In genomic region chr10:132280646-132281074, GRCh38 we compare ENCODE assay signal across 23 cellular contexts. TPM values are rescaled to one million over a fixed set of nuclear protein-coding genes. Genes with fewer than 3 reads are reported as not detected.
DNase-seq lines count a peak whose midpoint lies in the region; ATAC-seq, FAIRE-seq and TF ChIP-seq lines count a peak whose summit lies in the region.
"Had no signal": no experiment of that assay in that cellular context is flagged by ENCODE, and none has a peak within 500 bp of the region (broad histone marks: within the 10 kb centered on the region; RNA-seq: fewer than 3 reads in every experiment).

No MANE protein-coding gene starts in this region.

- H3K36me3 Mint-ChIP-seq in memory B cell (peaks cover 7% of the 10 kb centered on the region), nephron progenitor cell (ENCODE audit: low read depth) (no peaks in the 10 kb centered on the region)

- CTCF ChIA-PET in K562 (lab: Yijun Ruan, JAX; ENCODE audit: low intra/inter-chr PET ratio): no interaction called here

- no peak overlapping the region for H3K9ac ChIP-seq in K562 (ENCODE audit: insufficient read depth in 1 of 2, low read depth in 2 of 2, low read length in 2 of 2)
- H3K9ac ChIP-seq: GM23248 had no signal

- FAIRE-seq in K562 (lab: Jason Lieb, UNC): no peak
- FAIRE-seq: GM12892 had no signal

- TF ChIP-seq EP300 in K562 (IDR thresholded peaks at IDR 0.05; ENCODE audit: low read length): no peak

- H3K9me1 ChIP-seq in K562 (ENCODE audit: control insufficient read depth, insufficient read depth, low read length): no peaks in the 10 kb centered on the region

- H3K36me3 ChIP-seq in K562 (ENCODE audit: control insufficient read depth, insufficient read depth, low read length) (no peaks in the 10 kb centered on the region), aorta (ENCODE audit: control insufficient read depth in 1 of 2, insufficient read depth in 2 of 2, low read length in 1 of 2) (no peaks in the 10 kb centered on the region)
- H3K36me3 ChIP-seq: HAP-1, MG63 had no signal

- H3K9me3 Mint-ChIP-seq in memory B cell (peaks cover 2% of the 10 kb centered on the region), nephron progenitor cell (no peaks in the 10 kb centered on the region)

- TF ChIP-seq POLR2A in K562 (conservative IDR thresholded peaks at IDR 0.05): no peak

- H3K4me3 Mint-ChIP-seq in memory B cell (no peak overlapping the region), nephron progenitor cell (no peak overlapping the region)
- H3K4me3 Mint-ChIP-seq: HFFc6 had no signal

- peaks cover 15% of the 10 kb centered on the region for H3K4me1 Mint-ChIP-seq in memory B cell
- peaks cover 15% of the 10 kb centered on the region for H3K4me1 Mint-ChIP-seq in nephron progenitor cell

- H3K4me3 ChIP-seq in K562 (no peak overlapping the region), aorta (ENCODE audit: low read length in 2 of 2) (no peak overlapping the region)
- H3K4me3 ChIP-seq: GM23248, HAP-1, MG63 had no signal

- BruUV-seq in K562 (replicated peaks; lab: Mats Ljungman, UMichigan): no TSS peak

- POLR2A ChIA-PET in K562 (lab: Yijun Ruan, JAX): no interaction called here

- H3K27me3 Mint-ChIP-seq in memory B cell (peaks cover 13% of the 10 kb centered on the region), nephron progenitor cell (ENCODE audit: low read depth, poor library complexity) (peaks cover 25% of the 10 kb centered on the region)

- no peak for TF ChIP-seq RAD21 in K562 (CRISPR knock-in tag; conservative IDR thresholded peaks at IDR 0.05 in 1 of 2, IDR thresholded peaks at IDR 0.05 in 1 of 2)

- in situ Hi-C loops in K562 (cut with MboI): no loop called here

- peak overlapping the region; percentile 87; the same call in 1 of the 2 replicates for H2AFZ ChIP-seq in K562 (ENCODE audit: low read depth, low read length)
- H2AFZ ChIP-seq: GM23248 had no signal

- H3K9me3 ChIP-seq in K562 (replicated peaks; ENCODE audit: control insufficient read depth, insufficient read depth, low read depth, low read length) (no peaks in the 10 kb centered on the region), aorta (ENCODE audit: control insufficient read depth, low read length) (no peaks in the 10 kb centered on the region)
- H3K9me3 ChIP-seq: HAP-1, MG63 had no signal

- H3K4me1 ChIP-seq in K562 (replicated peaks in 1 of 2; ENCODE audit: control insufficient read depth in 2 of 2, insufficient read depth in 2 of 2, low read length in 2 of 2) (peaks cover 6 to 31% of the 10 kb centered on the region in 2 experiments; a peak in 3 of 5 replicates), aorta (ENCODE audit: control insufficient read depth in 1 of 2, insufficient read depth in 2 of 2, low read length in 2 of 2) (no peaks in the 10 kb centered on the region)
- H3K4me1 ChIP-seq: HAP-1 had no signal

- peak overlapping the region; percentile 72 for H3K27ac Mint-ChIP-seq in memory B cell
- H3K27ac Mint-ChIP-seq in nephron progenitor cell: no peak overlapping the region
- H3K27ac Mint-ChIP-seq: HFFc6 had no signal

- no peaks in the 10 kb centered on the region for H4K20me1 ChIP-seq in K562 (replicated peaks; ENCODE audit: control insufficient read depth, insufficient read depth, low read length)

- H3K4me2 ChIP-seq in K562 (ENCODE audit: insufficient read depth, low read length): peak overlapping the region; percentile 70; the same call in 1 of the 2 replicates

- intact Hi-C loops in left ventricle myocardium superior (cut with micrococcal nuclease) (no loop called here), Right ventricle myocardium inferior (cut with DNase I) (no loop called here), K562 (cut with micrococcal nuclease) (no loop called here), aorta (cut with DNase I) (no loop called here)

- DNase-seq in left ventricle myocardium superior: peak; percentile 20
- no peak for DNase-seq in Right ventricle myocardium inferior (ENCODE audit: missing footprints)
- DNase-seq in K562 (ENCODE audit: extremely low read depth in 1 of 4, low spot score in 3 of 4): peak; percentile 18 to 48 (median 34)
- no peak for DNase-seq in memory B cell (ENCODE audit: low spot score in 2 of 2)
- DNase-seq in aorta: peak; percentile 26 to 54
- DNase-seq in iPS-NIHi11 (ENCODE audit: low spot score): no peak
- DNase-seq in HK-2 (ENCODE audit: unreplicated experiment): no peak
- DNase-seq in nephron progenitor cell: no peak
- DNase-seq: Calu3, DMS79 treated with DMSO at 0.1 percent for 48 hours, GM23248, HFFc6, KG1, MG63, NCI-H1105 treated with DMSO at 0.1 percent for 48 hours, NCI-H146, NCI-H2029, NCI-H446 treated with DMSO at 0.1 percent for 48 hours, NCI-H526 treated with DMSO at 0.1 percent for 48 hours, RPMI8226, SHP77 treated with DMSO at 0.1 percent for 48 hours had no signal

- no peak overlapping the region; the same call in 2 of the 3 replicates for H3K27ac ChIP-seq in K562 (ENCODE audit: extremely low read depth, low read depth, low read length)
- H3K27ac ChIP-seq in aorta (ENCODE audit: low read depth in 1 of 2, low read length in 2 of 2): no peak overlapping the region
- H3K27ac ChIP-seq: GM23248 had no signal

- H3K27me3 ChIP-seq in K562 (ENCODE audit: control insufficient read depth in 2 of 2, insufficient read depth in 2 of 2, low read length in 2 of 2) (peaks cover 5 to 63% of the 10 kb centered on the region in 2 experiments; a peak in 3 of 5 replicates), aorta (ENCODE audit: control insufficient read depth in 1 of 2, insufficient read depth in 2 of 2, low read length in 1 of 2) (no peaks in the 10 kb centered on the region)
- H3K27me3 ChIP-seq: MG63 had no signal

- TF ChIP-seq CTCF in K562 (IDR thresholded peaks at IDR 0.05 in 2 of 3, conservative IDR thresholded peaks at IDR 0.05 in 1 of 3; ENCODE audit: insufficient read depth in 2 of 3, low read depth in 1 of 3, low read length in 3 of 3) (no peak), nephron progenitor cell (IDR thresholded peaks at IDR 0.05) (no peak)

- ATAC-seq in left ventricle myocardium superior (no peak), Right ventricle myocardium inferior (no peak), K562 (peak; percentile 76), memory B cell (ENCODE audit: low read depth) (no peak), aorta (ENCODE audit: low FRiP score) (no peak)

- WGBS in K562 (ENCODE audit: insufficient coverage, low coverage, missing lambda C conversion rate): 33% methylated on average over 20 of the region's 20 CpGs
- 90 to 93% methylated on average over 20 of the region's 20 CpGs for WGBS in aorta, 2 donors

- H3K79me2 ChIP-seq in K562 (ENCODE audit: control insufficient read depth, insufficient read depth, low read length): no peaks in the 10 kb centered on the region

TF ChIP-seq in K562, 482 proteins besides CTCF, POLR2A, EP300 and RAD21:
- TF ChIP-seq EP400 (IDR thresholded peaks at IDR 0.05): no peak
- TF ChIP-seq TOE1 (IDR thresholded peaks at IDR 0.05; ENCODE audit: borderline replicate concordance): no peak
- TF ChIP-seq TOE1 (CRISPR knock-in tag; IDR thresholded peaks at IDR 0.05; ENCODE audit: borderline replicate concordance, low read depth): no peak

RNA-seq across cellular contexts. Expression of gene STK32C, which starts 27.1 kb away (rescaled TPM):
- total RNA-seq in left ventricle myocardium superior (4.9 TPM), Right ventricle myocardium inferior (7.0 TPM), K562 (2014; rRNA removed) (15.4 and 20.6 TPM in 2 replicates), K562 (2014; rRNA removed; fragmentation: Illumina TruSeq; extraction: Trizol) (4.5 and 5.1 TPM in 2 replicates), K562 (2015; rRNA removed; fragmentation: Illumina TruSeq; extraction: Trizol) (6.5 and 8.3 TPM in 2 replicates), K562 (2021) (11.5 and 14.1 TPM in 2 replicates), aorta (10 to 100 TPM in 1 of 2 donors, 1 to 10 TPM in 1; 7.1 to 12.2 TPM)
- 6.5 and 11.6 TPM in 2 replicates for total RNA-seq in K562 (2011; cell fraction: chromatin; rRNA removed; ENCODE audit: low replicate concordance)
- 13.8 and 19.2 TPM in 2 replicates for total RNA-seq in K562 (2011; cell fraction: nucleolus; rRNA removed)
- total RNA-seq in K562 (2011; cell fraction: nucleoplasm; rRNA removed): 12.1 and 15.1 TPM in 2 replicates
- polyA plus RNA-seq in K562 (2011; rRNA removed) (8.2 and 8.9 TPM in 2 replicates), K562 (2014; fragmentation: Illumina TruSeq; extraction: Trizol) (4.7 and 9.7 TPM in 2 replicates), K562 (2014; fragmentation: Nextera tagmentation; extraction: Ambion mirVana) (1 to 10 TPM; 1.5 to 2.4 TPM), K562 (2014; rRNA removed) (18.5 and 20.9 TPM in 2 replicates), aorta (10 to 100 TPM in 1 of 2 donors, 1 to 10 TPM in 1; 4.9 to 12.4 TPM)
- 5.6 and 6.4 TPM in 2 replicates for polyA plus RNA-seq in K562 (2011; cell fraction: cytosol; rRNA removed)
- polyA plus RNA-seq in K562 (2011; cell fraction: nucleus; rRNA removed): 12.3 and 14.7 TPM in 2 replicates
- 11.5 and 18.9 TPM in 2 replicates for polyA plus RNA-seq in K562 (2012)
- polyA minus RNA-seq in K562 (2011; rRNA and poly(A)+ RNA removed): 4.0 and 5.7 TPM in 2 replicates
- 3.5 and 3.9 TPM in 2 replicates for polyA minus RNA-seq in K562 (2011; cell fraction: cytosol; rRNA and poly(A)+ RNA removed)
- 8.2 and 8.3 TPM in 2 replicates for polyA minus RNA-seq in K562 (2011; cell fraction: nucleus; rRNA and poly(A)+ RNA removed)

RNA-seq across cellular contexts. Expression of gene LRRC27, which starts 51.3 kb away (rescaled TPM):
- 3.2 TPM for total RNA-seq in left ventricle myocardium superior
- total RNA-seq in Right ventricle myocardium inferior: 4.2 TPM
- total RNA-seq in K562 (2011; cell fraction: chromatin; rRNA removed; ENCODE audit: low replicate concordance): 8.1 and 11.5 TPM in 2 replicates
- 4.9 and 5.3 TPM in 2 replicates for total RNA-seq in K562 (2011; cell fraction: nucleolus; rRNA removed)
- total RNA-seq in K562 (2011; cell fraction: nucleoplasm; rRNA removed): 4.6 and 5.2 TPM in 2 replicates
- total RNA-seq in K562 (2014; rRNA removed): 1.00 and 2.2 TPM in 2 replicates
- total RNA-seq in K562 (2014; rRNA removed; fragmentation: Illumina TruSeq; extraction: Trizol): 1.3 and 1.5 TPM in 2 replicates
- total RNA-seq in K562 (2015; rRNA removed; fragmentation: Illumina TruSeq; extraction: Trizol): 1.2 and 1.3 TPM in 2 replicates
- 2.3 TPM in 2 replicates for total RNA-seq in K562 (2021)
- 2.2 and 2.3 TPM in 2 replicates for polyA plus RNA-seq in K562 (2011; rRNA removed)
- 1.8 and 2.2 TPM in 2 replicates for polyA plus RNA-seq in K562 (2011; cell fraction: cytosol; rRNA removed)
- 7.7 and 13.9 TPM in 2 replicates for polyA plus RNA-seq in K562 (2011; cell fraction: nucleus; rRNA removed)
- polyA plus RNA-seq in K562 (2012): 1.8 and 5.9 TPM in 2 replicates
- polyA plus RNA-seq in K562 (2014; fragmentation: Illumina TruSeq; extraction: Trizol): 1.4 and 2.6 TPM in 2 replicates
- under 1 TPM; 0.10 to 0.38 TPM for polyA plus RNA-seq in K562 (2014; fragmentation: Nextera tagmentation; extraction: Ambion mirVana)
- 1.7 and 2.7 TPM in 2 replicates for polyA plus RNA-seq in K562 (2014; rRNA removed)
- 0.93 and 1.4 TPM in 2 replicates for polyA minus RNA-seq in K562 (2011; rRNA and poly(A)+ RNA removed)
- polyA minus RNA-seq in K562 (2011; cell fraction: cytosol; rRNA and poly(A)+ RNA removed): 0.86 TPM in 1 of 2 replicates, not detected in the other
- polyA minus RNA-seq in K562 (2011; cell fraction: nucleus; rRNA and poly(A)+ RNA removed): 2.7 and 3.3 TPM in 2 replicates
- 10 to 100 TPM in 1 of 2 donors, 1 to 10 TPM in 1; 4.6 to 11.7 TPM for total RNA-seq in aorta
- 1 to 10 TPM; 3.1 to 9.0 TPM for polyA plus RNA-seq in aorta

Comparison
In these comparisons a context has a peak if more than half of its experiments do, and no peak if none do; other contexts are left out.
1. DNase-seq: peak in left ventricle myocardium superior (single experiment), K562 (4 of 4) and aorta (2 of 2); none in Right ventricle myocardium inferior (single experiment), memory B cell (0 of 2), iPS-NIHi11 (single experiment), HK-2 (single experiment) and nephron progenitor cell (single experiment).